Comparison of ENCODE assay signal across 12 cellular contexts in genomic region chr10:128854965-128855364, GRCh38.
A peak's percentile ranks its signal among the peaks of the same experiment; 100 is the strongest.
DNase-seq lines count a peak whose midpoint lies in the region; ATAC-seq, FAIRE-seq and TF ChIP-seq lines count a peak whose summit lies in the region.
"Had no signal": no experiment of that assay in that cellular context is flagged by ENCODE, and none has a peak within 500 bp of the region (broad histone marks: within the 10 kb centered on the region; RNA-seq: fewer than 3 reads in every experiment).

No MANE protein-coding gene starts in this region.

- no peaks in the 10 kb centered on the region for H3K36me3 Mint-ChIP-seq in GM23338 (ENCODE audit: low read depth)
- H3K36me3 Mint-ChIP-seq in stimulated activated memory B cell treated with anti-CD40 and anti-IgM and Interleukin-4, amounts not matched to agents 10 μg/mL and 1 μg/mL and 100 μg/mL, for 72 hours: no peaks in the 10 kb centered on the region
- H3K36me3 Mint-ChIP-seq in activated T-helper 2 cell treated with anti-CD3 and anti-CD28 coated beads, Interferon-gamma antibody, Interleukin-2, Interleukin-4, amounts not matched to agents 10 μg/mL and 5 μg/mL and 100 μg/mL, durations not matched to agents 14 hours and 24 hours and 36 hours (ENCODE audit: low read depth): no peaks in the 10 kb centered on the region
- H3K36me3 Mint-ChIP-seq: T-cell had no signal

- no peaks in the 10 kb centered on the region for H4K20me1 ChIP-seq in GM23338 (replicated peaks; ENCODE audit: insufficient read depth)

- peak; percentile 44 for ATAC-seq in GM23338
- ATAC-seq in stimulated activated memory B cell treated with anti-CD40 and anti-IgM and Interleukin-4, amounts not matched to agents 10 μg/mL and 1 μg/mL and 100 μg/mL, for 72 hours: no peak
- ATAC-seq in HG03521 (IDR thresholded peaks at IDR 0.05; ENCODE audit: unreplicated experiment): no peak
- ATAC-seq: foreskin keratinocyte, T-cell had no signal

- DNase-seq in GM23338 (ENCODE audit: low spot score) (peak; percentile 19), astrocyte of the spinal cord (ENCODE audit: low read depth, low spot score) (peak; percentile 0), kidney (peak; percentile 95), retinal pigment epithelial cell (ENCODE audit: low read depth) (peak; percentile 19), GM19238 (ENCODE audit: insufficient read length, low spot score) (no peak)
- DNase-seq in activated T-helper 2 cell treated with anti-CD3 and anti-CD28 coated beads, Interferon-gamma antibody, Interleukin-2, Interleukin-4, amounts not matched to agents 10 μg/mL and 5 μg/mL and 100 μg/mL, durations not matched to agents 14 hours and 24 hours and 36 hours (ENCODE audit: low spot score): no peak
- DNase-seq: Calu3, NCI-H1092 treated with DMSO at 0.1 percent for 48 hours, T-cell had no signal

- H3K4me1 Mint-ChIP-seq in GM23338: peaks cover 16% of the 10 kb centered on the region
- no peaks in the 10 kb centered on the region for H3K4me1 Mint-ChIP-seq in stimulated activated memory B cell treated with anti-CD40 and anti-IgM and Interleukin-4, amounts not matched to agents 10 μg/mL and 1 μg/mL and 100 μg/mL, for 72 hours
- H3K4me1 Mint-ChIP-seq in activated T-helper 2 cell treated with anti-CD3 and anti-CD28 coated beads, Interferon-gamma antibody, Interleukin-2, Interleukin-4, amounts not matched to agents 10 μg/mL and 5 μg/mL and 100 μg/mL, durations not matched to agents 14 hours and 24 hours and 36 hours (ENCODE audit: low read depth): no peaks in the 10 kb centered on the region
- H3K4me1 Mint-ChIP-seq: T-cell had no signal

- H3K27ac ChIP-seq in GM23338 (ENCODE audit: low read depth) (no peak overlapping the region), kidney (ENCODE audit: low read depth in 2 of 2, low read length in 2 of 2) (no peak overlapping the region)
- H3K27ac ChIP-seq: foreskin keratinocyte had no signal

- H3F3A ChIP-seq in GM23338 (replicated peaks; ENCODE audit: low read depth): no peaks in the 10 kb centered on the region

- no peaks in the 10 kb centered on the region for H3K9me3 ChIP-seq in kidney (ENCODE audit: control insufficient read depth in 1 of 2, low read length in 2 of 2)

- H3K4me2 ChIP-seq in GM23338: no peak overlapping the region

- H3K4me1 ChIP-seq in GM23338 (ENCODE audit: insufficient read depth): 0 out of 2 replicates have a peak, but pooled peaks cover 4% of the 10 kb centered on the region
- H3K4me1 ChIP-seq in kidney (ENCODE audit: control insufficient read depth in 1 of 2, insufficient read depth in 1 of 2, low read depth in 1 of 2, low read length in 2 of 2): peaks cover 10 to 26% of the 10 kb centered on the region in 2 donors
- H3K4me1 ChIP-seq: foreskin keratinocyte had no signal

- no peaks in the 10 kb centered on the region for H3K36me3 ChIP-seq in GM23338 (ENCODE audit: insufficient read depth)
- no peaks in the 10 kb centered on the region for H3K36me3 ChIP-seq in kidney (ENCODE audit: control insufficient read depth in 1 of 2, insufficient read depth in 2 of 2, low read length in 2 of 2)

- H3K4me3 Mint-ChIP-seq in GM23338: no peak overlapping the region
- H3K4me3 Mint-ChIP-seq in stimulated activated memory B cell treated with anti-CD40 and anti-IgM and Interleukin-4, amounts not matched to agents 10 μg/mL and 1 μg/mL and 100 μg/mL, for 72 hours: no peak overlapping the region
- no peak overlapping the region for H3K4me3 Mint-ChIP-seq in activated T-helper 2 cell treated with anti-CD3 and anti-CD28 coated beads, Interferon-gamma antibody, Interleukin-2, Interleukin-4, amounts not matched to agents 10 μg/mL and 5 μg/mL and 100 μg/mL, durations not matched to agents 14 hours and 24 hours and 36 hours (ENCODE audit: low read depth)
- H3K4me3 Mint-ChIP-seq: T-cell had no signal

- H3K27ac Mint-ChIP-seq in GM23338: no peak overlapping the region
- H3K27ac Mint-ChIP-seq in stimulated activated memory B cell treated with anti-CD40 and anti-IgM and Interleukin-4, amounts not matched to agents 10 μg/mL and 1 μg/mL and 100 μg/mL, for 72 hours: no peak overlapping the region
- H3K27ac Mint-ChIP-seq in activated T-helper 2 cell treated with anti-CD3 and anti-CD28 coated beads, Interferon-gamma antibody, Interleukin-2, Interleukin-4, amounts not matched to agents 10 μg/mL and 5 μg/mL and 100 μg/mL, durations not matched to agents 14 hours and 24 hours and 36 hours: no peak overlapping the region
- H3K27ac Mint-ChIP-seq: T-cell had no signal

- no peaks in the 10 kb centered on the region; the same call in 2 of the 3 replicates for H3K9me3 Mint-ChIP-seq in GM23338
- H3K9me3 Mint-ChIP-seq in stimulated activated memory B cell treated with anti-CD40 and anti-IgM and Interleukin-4, amounts not matched to agents 10 μg/mL and 1 μg/mL and 100 μg/mL, for 72 hours: no peaks in the 10 kb centered on the region
- H3K9me3 Mint-ChIP-seq in activated T-helper 2 cell treated with anti-CD3 and anti-CD28 coated beads, Interferon-gamma antibody, Interleukin-2, Interleukin-4, amounts not matched to agents 10 μg/mL and 5 μg/mL and 100 μg/mL, durations not matched to agents 14 hours and 24 hours and 36 hours: no peaks in the 10 kb centered on the region
- H3K9me3 Mint-ChIP-seq: T-cell had no signal

- FAIRE-seq in kidney (lab: Jason Lieb, UNC): peak; percentile 96

- no peak overlapping the region for H3K4me3 ChIP-seq in GM23338
- H3K4me3 ChIP-seq in astrocyte of the spinal cord (ENCODE audit: low read depth, low read length): no peak overlapping the region
- no peak overlapping the region for H3K4me3 ChIP-seq in kidney (ENCODE audit: low read length in 2 of 2)
- no peak overlapping the region for H3K4me3 ChIP-seq in retinal pigment epithelial cell (ENCODE audit: low read length)

- H3K27me3 Mint-ChIP-seq in GM23338 (ENCODE audit: insufficient read depth, low read depth, poor library complexity): peaks cover 7% of the 10 kb centered on the region
- no peaks in the 10 kb centered on the region for H3K27me3 Mint-ChIP-seq in stimulated activated memory B cell treated with anti-CD40 and anti-IgM and Interleukin-4, amounts not matched to agents 10 μg/mL and 1 μg/mL and 100 μg/mL, for 72 hours
- no peaks in the 10 kb centered on the region for H3K27me3 Mint-ChIP-seq in activated T-helper 2 cell treated with anti-CD3 and anti-CD28 coated beads, Interferon-gamma antibody, Interleukin-2, Interleukin-4, amounts not matched to agents 10 μg/mL and 5 μg/mL and 100 μg/mL, durations not matched to agents 14 hours and 24 hours and 36 hours (ENCODE audit: low read depth)

- H3K79me2 ChIP-seq in GM23338 (replicated peaks; ENCODE audit: insufficient read depth): no peaks in the 10 kb centered on the region

- H2AFZ ChIP-seq in GM23338: peak overlapping the region; percentile 83; the same call in 1 of the 2 replicates

- H3K9me2 ChIP-seq in GM23338 (ENCODE audit: insufficient read depth): peaks cover 6% of the 10 kb centered on the region; the same call in 1 of the 2 replicates

- TF ChIP-seq CTCF in GM23338 (conservative IDR thresholded peaks at IDR 0.05; ENCODE audit: low read depth in 2 of 2) (no peak), astrocyte of the spinal cord (IDR thresholded peaks at IDR 0.05; ENCODE audit: low read depth, low read length) (no peak), kidney (IDR thresholded peaks at IDR 0.05; ENCODE audit: borderline replicate concordance, extremely low read depth, insufficient read depth) (no peak), retinal pigment epithelial cell (conservative IDR thresholded peaks at IDR 0.05; ENCODE audit: low read depth, low read length) (no peak)

- no peak overlapping the region for H3K9ac ChIP-seq in kidney (ENCODE audit: low read length in 2 of 2)

- intact Hi-C loops in kidney (cut with DNase I): no loop called here
- intact Hi-C loops in activated T-helper 2 cell treated with anti-CD3 and anti-CD28 coated beads, Interferon-gamma antibody, Interleukin-2, Interleukin-4, amounts not matched to agents 10 μg/mL and 5 μg/mL and 100 μg/mL, durations not matched to agents 14 hours and 24 hours and 36 hours (cut with micrococcal nuclease): no loop called here

- in situ Hi-C loops in astrocyte of the spinal cord (cut with HindIII; ENCODE audit: low sequenced_read_pairs): no loop called here

- no peaks in the 10 kb centered on the region for H3K27me3 ChIP-seq in GM23338 (ENCODE audit: insufficient read depth)
- H3K27me3 ChIP-seq: foreskin keratinocyte had no signal

Comparison
In these comparisons a context has a peak if more than half of its experiments do, and no peak if none do; other contexts are left out.
1. DNase-seq: peak in GM23338 (single experiment), astrocyte of the spinal cord (single experiment), kidney (single experiment) and retinal pigment epithelial cell (single experiment); none in GM19238 (single experiment) and activated T-helper 2 cell treated with anti-CD3 and anti-CD28 coated beads, Interferon-gamma antibody, Interleukin-2, Interleukin-4, amounts not matched to agents 10 μg/mL and 5 μg/mL and 100 μg/mL, durations not matched to agents 14 hours and 24 hours and 36 hours (single experiment).